8 cellular contexts compared by ENCODE assay signal in the genomic region with DNA sequence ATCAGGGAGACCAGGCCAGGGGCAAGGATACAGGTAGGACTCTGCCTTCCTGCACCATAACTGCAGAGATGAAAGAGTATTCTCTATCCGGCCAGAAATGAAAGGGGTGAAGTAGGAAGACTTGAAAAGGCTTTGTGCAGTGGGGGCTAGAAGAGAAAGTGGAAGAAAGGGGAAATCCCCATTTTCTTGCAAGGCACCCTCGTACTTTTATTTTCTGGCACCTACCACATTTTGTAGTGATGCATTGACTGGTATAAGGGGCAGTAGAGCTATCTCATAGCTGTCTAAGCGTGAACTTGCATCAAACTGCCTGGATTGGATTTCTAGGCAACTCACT. TPM values are rescaled to one million over a fixed set of nuclear protein-coding genes. Genes with fewer than 3 reads are reported as not detected.
DNase-seq lines count a peak whose midpoint lies in the region; ATAC-seq lines count a peak whose summit lies in the region.

No MANE protein-coding gene starts in this region.

- H3K36me3 Mint-ChIP-seq in CD4-positive, CD25-positive, alpha-beta regulatory T cell, result peaks cover 20% of the 10 kb centered on the region

- peak overlapping the region; percentile 92 to 97 (median 94) for H3K4me3 Mint-ChIP-seq in CD4-positive, CD25-positive, alpha-beta regulatory T cell

- H3K4me1 ChIP-seq in CD4-positive, CD25-positive, alpha-beta regulatory T cell (ENCODE audit: control insufficient read depth, insufficient read depth, low read length, poor library complexity, severe bottlenecking), result peaks cover 52% of the 10 kb centered on the region
- H3K4me1 ChIP-seq in neuron (ENCODE audit: insufficient read depth, low read length), result peaks cover 2% of the 10 kb centered on the region

- peak overlapping the region; percentile 82 for H2AFZ ChIP-seq in neuron (ENCODE audit: low read depth, low read length)

- peaks cover 11% of the 10 kb centered on the region for H3K36me3 ChIP-seq in CD4-positive, CD25-positive, alpha-beta regulatory T cell (ENCODE audit: control insufficient read depth, insufficient read depth, low read length)
- H3K36me3 ChIP-seq in neuron (ENCODE audit: insufficient read depth, low read length), result peaks cover 5% of the 10 kb centered on the region

- no peaks in the 10 kb centered on the region for H3K27me3 ChIP-seq in CD4-positive, CD25-positive, alpha-beta regulatory T cell (ENCODE audit: control insufficient read depth, insufficient read depth, low read length)
- no peaks in the 10 kb centered on the region for H3K27me3 ChIP-seq in neuron (ENCODE audit: insufficient read depth, low read length)

- no peaks in the 10 kb centered on the region for H3K9me3 ChIP-seq in CD4-positive, CD25-positive, alpha-beta regulatory T cell (ENCODE audit: control insufficient read depth in 2 of 2, low read length in 2 of 2)
- no peaks in the 10 kb centered on the region for H3K9me3 ChIP-seq in neuron (ENCODE audit: low read length)

- peak; percentile 47 to 85 (median 76) for DNase-seq in CD4-positive, CD25-positive, alpha-beta regulatory T cell
- DNase-seq in MV-4-11 (lab: John Stamatoyannopoulos, UW) (peak; percentile 50), nucleus accumbens (lab: John Stamatoyannopoulos, UW) (no peak), posterior cingulate gyrus (no peak), GOT3 (lab: John Stamatoyannopoulos, UW) (no peak)

- H3K4me3 ChIP-seq in CD4-positive, CD25-positive, alpha-beta regulatory T cell (ENCODE audit: low read depth, low read length), result peak overlapping the region; percentile 66
- peak overlapping the region; percentile 58 for H3K4me3 ChIP-seq in neuron (ENCODE audit: low read length)

- H3K27ac ChIP-seq in CD4-positive, CD25-positive, alpha-beta regulatory T cell (ENCODE audit: insufficient read depth, low read length, poor library complexity, severe bottlenecking), result peak overlapping the region; percentile 84
- H3K27ac ChIP-seq in cingulate gyrus (ENCODE audit: low read depth, low read length), result peak overlapping the region; percentile 85

- H3K4me1 Mint-ChIP-seq in CD4-positive, CD25-positive, alpha-beta regulatory T cell, result peaks cover 0 to 65% (median 42%) of the 10 kb centered on the region in 4 donors

- H3K27ac Mint-ChIP-seq in CD4-positive, CD25-positive, alpha-beta regulatory T cell, result peak overlapping the region; percentile 89 to 97 (median 96)

- H3K27me3 Mint-ChIP-seq in CD4-positive, CD25-positive, alpha-beta regulatory T cell, result no peaks in the 10 kb centered on the region

- peak; percentile 6 to 10 for ATAC-seq in CD4-positive, CD25-positive, alpha-beta regulatory T cell (ENCODE audit: low read depth in 2 of 2)
- peak; percentile 2 for ATAC-seq in GM19463 (IDR thresholded peaks at IDR 0.05; ENCODE audit: unreplicated experiment)

- no peaks in the 10 kb centered on the region for H3K9me3 Mint-ChIP-seq in CD4-positive, CD25-positive, alpha-beta regulatory T cell

- intact Hi-C loops in posterior cingulate gyrus (cut with DNase I), result no loop called here

RNA-seq across cellular contexts. Expression of a gene that starts 0.8 kb away (rescaled TPM):
- 58.8 TPM for total RNA-seq in CD4-positive, CD25-positive, alpha-beta regulatory T cell
- 1 to 10 TPM; 4.3 to 5.3 (median 4.7) TPM for polyA plus RNA-seq in CD4-positive, CD25-positive, alpha-beta regulatory T cell

RNA-seq across cellular contexts. Expression of a gene that starts 35.8 kb away (rescaled TPM):
- total RNA-seq in CD4-positive, CD25-positive, alpha-beta regulatory T cell, result 0.35 TPM
- not detected for polyA plus RNA-seq in CD4-positive, CD25-positive, alpha-beta regulatory T cell

Comparison
In these comparisons a context has a peak if more than half of its experiments do, and no peak if none do; other contexts are left out.
1. DNase-seq: peak in CD4-positive, CD25-positive, alpha-beta regulatory T cell (3 of 3) and MV-4-11 (single experiment); none in nucleus accumbens (0 of 56), posterior cingulate gyrus (0 of 10) and GOT3 (single experiment).